In genomic region chr1:169312084-169312954, GRCh38 we compare ENCODE assay signal across 1 cellular context.
A peak's percentile ranks its signal among the peaks of the same experiment; 100 is the strongest.
TF ChIP-seq lines count a peak whose summit lies in the region.

No MANE protein-coding gene starts in this region.

TF ChIP-seq in HCT116, 20 proteins besides CTCF, POLR2A, EP300 and RAD21 (continued from another document):
- TF ChIP-seq REST (IDR thresholded peaks at IDR 0.05; ENCODE audit: low read depth) (no peak), CBX3 (IDR thresholded peaks at IDR 0.05; ENCODE audit: low read depth) (peak; percentile 73; the same call in 1 of the 2 replicates), EZH2phosphoT487 (IDR thresholded peaks at IDR 0.05; ENCODE audit: borderline replicate concordance) (no peak), SRF (IDR thresholded peaks at IDR 0.05; ENCODE audit: low read depth) (no peak), FOSL1 (IDR thresholded peaks at IDR 0.05; ENCODE audit: low read depth) (peak; percentile 75), POLR2AphosphoS5 (IDR thresholded peaks at IDR 0.05; ENCODE audit: low read depth, low read length) (no peak), ZFX (IDR thresholded peaks at IDR 0.05) (no peak), ZNF274 (IDR thresholded peaks at IDR 0.05; ENCODE audit: low read depth, low read length) (no peak), TCF7L2 (IDR thresholded peaks at IDR 0.05; ENCODE audit: borderline replicate concordance, extremely low read depth, insufficient read depth, insufficient read length) (no peak), CEBPB (IDR thresholded peaks at IDR 0.05; ENCODE audit: low read depth) (peak; percentile 26; the same call in 1 of the 2 replicates), SP1 (IDR thresholded peaks at IDR 0.05; ENCODE audit: low read depth) (peak; percentile 59), JUND (IDR thresholded peaks at IDR 0.05) (peak; percentile 78)
